Comparison of ENCODE assay signal across 1 cellular context in the genomic region with DNA sequence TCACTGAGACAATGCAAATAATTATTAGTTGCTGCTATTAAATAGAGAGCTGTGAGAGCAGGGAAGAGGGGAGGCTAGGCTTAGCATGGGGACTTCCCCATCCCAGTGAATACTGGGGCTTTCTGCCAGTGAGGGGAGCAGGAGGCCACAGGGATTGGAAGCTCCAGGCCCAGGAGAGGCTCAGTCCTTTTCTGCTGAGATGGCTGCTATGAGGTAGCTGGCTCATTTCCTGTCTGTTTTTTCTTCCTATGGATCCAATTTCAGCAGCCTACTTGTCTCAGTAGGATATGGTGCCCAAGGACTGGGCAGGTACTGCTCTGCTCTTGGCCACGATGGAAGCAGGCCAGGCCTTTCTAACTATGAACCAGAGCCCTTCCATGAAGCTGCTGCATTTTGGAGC.
TF ChIP-seq lines count a peak whose summit lies in the region.

No MANE protein-coding gene starts in this region.

TF ChIP-seq in WTC11, 78 proteins besides CTCF, POLR2A, EP300 and RAD21 (continued from another document):
- TF ChIP-seq, protein P1, sequence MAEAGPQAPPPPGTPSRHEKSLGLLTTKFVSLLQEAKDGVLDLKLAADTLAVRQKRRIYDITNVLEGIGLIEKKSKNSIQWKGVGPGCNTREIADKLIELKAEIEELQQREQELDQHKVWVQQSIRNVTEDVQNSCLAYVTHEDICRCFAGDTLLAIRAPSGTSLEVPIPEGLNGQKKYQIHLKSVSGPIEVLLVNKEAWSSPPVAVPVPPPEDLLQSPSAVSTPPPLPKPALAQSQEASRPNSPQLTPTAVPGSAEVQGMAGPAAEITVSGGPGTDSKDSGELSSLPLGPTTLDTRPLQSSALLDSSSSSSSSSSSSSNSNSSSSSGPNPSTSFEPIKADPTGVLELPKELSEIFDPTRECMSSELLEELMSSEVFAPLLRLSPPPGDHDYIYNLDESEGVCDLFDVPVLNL (CRISPR knock-in tag; IDR thresholded peaks at IDR 0.05; ENCODE audit: borderline replicate concordance, low read depth) = no peak
- TF ChIP-seq ETV6 (CRISPR knock-in tag; IDR thresholded peaks at IDR 0.05) = no peak
- no peak for TF ChIP-seq JAZF1 (CRISPR knock-in tag; IDR thresholded peaks at IDR 0.05)
- TF ChIP-seq AFF4 (CRISPR knock-in tag; IDR thresholded peaks at IDR 0.05; ENCODE audit: borderline replicate concordance) = no peak
